Comparison of ENCODE assay signal across 9 cellular contexts in the genomic region with DNA sequence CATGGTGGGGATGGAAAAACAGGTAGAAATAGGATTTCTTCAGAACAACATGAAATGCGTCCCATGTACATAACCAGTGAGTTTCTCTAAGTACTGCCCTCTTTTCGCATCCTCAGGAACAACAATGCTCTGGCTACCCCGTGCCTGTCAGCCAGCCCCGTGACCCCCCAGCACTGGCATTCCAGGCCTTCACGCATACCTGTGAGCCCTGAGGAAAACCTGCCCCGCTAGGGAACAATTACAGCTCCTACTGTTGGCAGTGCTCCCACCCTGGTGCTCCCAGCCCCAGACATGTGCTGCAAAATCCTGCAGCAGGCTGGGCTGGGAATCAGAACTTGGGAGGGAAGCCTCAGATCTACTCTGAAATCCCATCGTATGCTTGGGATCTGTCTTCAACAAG. TPM values are rescaled to one million over a fixed set of nuclear protein-coding genes. Genes with fewer than 3 reads are reported as not detected.
DNase-seq lines count a peak whose midpoint lies in the region; ATAC-seq and TF ChIP-seq lines count a peak whose summit lies in the region.
"Had no signal": no experiment of that assay in that cellular context is flagged by ENCODE, and none has a peak within 500 bp of the region (broad histone marks: within the 10 kb centered on the region; RNA-seq: fewer than 3 reads in every experiment).

No MANE protein-coding gene starts in this region.

- peaks cover 91% of the 10 kb centered on the region for H3K4me1 ChIP-seq in body of pancreas

- H3K36me3 ChIP-seq in body of pancreas (replicated peaks in 1 of 2; ENCODE audit: insufficient read depth in 1 of 2, low read depth in 2 of 2), result no peaks in the 10 kb centered on the region
- H3K36me3 ChIP-seq in H7 (replicated peaks; ENCODE audit: control insufficient read depth, insufficient read depth, low read length), result peaks cover 25% of the 10 kb centered on the region

- TF ChIP-seq CTCF in body of pancreas (IDR thresholded peaks at IDR 0.05), result no peak
- no peak for TF ChIP-seq CTCF in type B pancreatic cell (conservative IDR thresholded peaks at IDR 0.05)

- H3K27me3 Mint-ChIP-seq in activated naive CD4-positive, alpha-beta T cell treated with anti-CD3 and anti-CD28 coated beads for 36 hours (ENCODE audit: low read depth), result no peaks in the 10 kb centered on the region
- H3K27me3 Mint-ChIP-seq in memory B cell (no peaks in the 10 kb centered on the region), type B pancreatic cell (no peaks in the 10 kb centered on the region)

- no peaks in the 10 kb centered on the region for H3K9me3 ChIP-seq in body of pancreas

- H3K27ac Mint-ChIP-seq in activated naive CD4-positive, alpha-beta T cell treated with anti-CD3 and anti-CD28 coated beads for 36 hours, result peak overlapping the region; percentile 89
- peak overlapping the region; percentile 92 for H3K27ac Mint-ChIP-seq in memory B cell
- peak overlapping the region; percentile 91 for H3K27ac Mint-ChIP-seq in type B pancreatic cell

- TF ChIP-seq POLR2A in body of pancreas (IDR thresholded peaks at IDR 0.05), result no peak

- no peaks in the 10 kb centered on the region for H3K27me3 ChIP-seq in body of pancreas
- no peaks in the 10 kb centered on the region for H3K27me3 ChIP-seq in H7 (ENCODE audit: control insufficient read depth, insufficient read depth, low read length)

- 80 to 81% methylated on average over 6 to 7 of the region's 7 CpGs for WGBS in body of pancreas, 2 donors

- peak overlapping the region in 3 of 4 donors; percentile 68 to 78 (median 69) for H3K27ac ChIP-seq in body of pancreas

- no peak overlapping the region for H3K4me3 Mint-ChIP-seq in activated naive CD4-positive, alpha-beta T cell treated with anti-CD3 and anti-CD28 coated beads for 36 hours
- H3K4me3 Mint-ChIP-seq in memory B cell (no peak overlapping the region), type B pancreatic cell (peak overlapping the region; percentile 91)

- intact Hi-C loops in activated naive CD4-positive, alpha-beta T cell treated with anti-CD3 and anti-CD28 coated beads for 36 hours (cut with micrococcal nuclease), result loop anchor here (1.0 to 10.0 kb wide), 3 partner anchors 8 to 473 kb away; partner anchors contain the start of gene CTIF
- intact Hi-C loops in body of pancreas (cut with DNase I), result no loop called here

- CTCF ChIA-PET in activated naive CD4-positive, alpha-beta T cell treated with anti-CD3 and anti-CD28 coated beads for 36 hours (lab: Charles Lee), result no interaction called here

- ATAC-seq in body of pancreas, result no peak
- ATAC-seq in memory B cell (ENCODE audit: low read depth), result no peak
- no peak for ATAC-seq in HG02759 (IDR thresholded peaks at IDR 0.05; ENCODE audit: unreplicated experiment)
- ATAC-seq in HG03460 (IDR thresholded peaks at IDR 0.05; ENCODE audit: unreplicated experiment), result no peak

- DNase-seq in activated naive CD4-positive, alpha-beta T cell treated with anti-CD3 and anti-CD28 coated beads for 36 hours, result no peak
- no peak for DNase-seq in activated naive CD4-positive, alpha-beta T cell (lab: John Stamatoyannopoulos, UW)
- DNase-seq in body of pancreas, result peak in 1 of 4 donors; percentile 41
- DNase-seq in memory B cell (ENCODE audit: low spot score in 2 of 2), result no peak
- no peak for DNase-seq in type B pancreatic cell (ENCODE audit: extremely low spot score, unreplicated experiment)
- DNase-seq in H7, result no peak

- H3K4me3 ChIP-seq in body of pancreas (no peak overlapping the region), H7 (ENCODE audit: insufficient read depth, low read depth, low read length) (no peak overlapping the region)

- H3K36me3 Mint-ChIP-seq in activated naive CD4-positive, alpha-beta T cell treated with anti-CD3 and anti-CD28 coated beads for 36 hours (ENCODE audit: low read depth), result peaks cover 7% of the 10 kb centered on the region
- H3K36me3 Mint-ChIP-seq in memory B cell (no peaks in the 10 kb centered on the region), type B pancreatic cell (peaks cover 26% of the 10 kb centered on the region)

- H3K9me3 Mint-ChIP-seq in activated naive CD4-positive, alpha-beta T cell treated with anti-CD3 and anti-CD28 coated beads for 36 hours, result no peaks in the 10 kb centered on the region
- no peaks in the 10 kb centered on the region for H3K9me3 Mint-ChIP-seq in memory B cell
- no peaks in the 10 kb centered on the region for H3K9me3 Mint-ChIP-seq in type B pancreatic cell
- H3K9me3 Mint-ChIP-seq: CD14-positive monocyte had no signal

- H3K4me1 Mint-ChIP-seq in activated naive CD4-positive, alpha-beta T cell treated with anti-CD3 and anti-CD28 coated beads for 36 hours (ENCODE audit: low read depth), result peaks cover 86% of the 10 kb centered on the region
- H3K4me1 Mint-ChIP-seq in memory B cell (peaks cover 27% of the 10 kb centered on the region), type B pancreatic cell (ENCODE audit: unreplicated experiment) (peaks cover 87% of the 10 kb centered on the region)

RNA-seq across cellular contexts. Expression of gene SMAD7, which starts 9.1 kb away (rescaled TPM):
- 1 to 10 TPM; 5.9 to 7.0 TPM for total RNA-seq in activated naive CD4-positive, alpha-beta T cell treated with anti-CD3 and anti-CD28 coated beads for 36 hours
- 10 to 100 TPM; 23.3 to 44.5 TPM for total RNA-seq in body of pancreas
- 17.8 and 30.9 TPM in 2 replicates for total RNA-seq in type B pancreatic cell (ENCODE audit: low replicate concordance)
- total RNA-seq in H7 (2014; rRNA removed; shearing (Covaris generic)), result 78.3 and 80.4 TPM in 2 replicates
